ENCODE assay signal across 29 cellular contexts in the genomic region with DNA sequence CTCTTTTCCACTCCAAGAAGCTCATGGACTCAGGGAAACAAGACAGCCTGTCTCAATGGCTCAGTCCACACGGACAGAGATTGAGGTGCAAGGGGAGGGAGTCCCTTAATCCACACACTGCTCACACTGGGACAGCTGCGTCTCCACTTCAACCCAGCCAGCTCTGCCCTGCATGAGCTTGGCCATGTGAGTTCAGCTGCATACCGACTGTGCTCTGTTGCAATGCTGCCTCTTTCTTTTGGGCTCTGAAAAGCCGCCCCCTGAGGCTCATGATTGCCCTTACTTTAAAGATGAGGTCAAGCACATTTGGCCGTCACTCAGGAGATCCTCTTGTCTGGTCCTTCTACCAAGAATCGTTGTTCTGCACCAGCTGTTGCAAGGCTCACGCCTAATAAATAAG.
"Had no signal": no experiment of that assay in that cellular context is flagged by ENCODE, and none has a peak within 500 bp of the region (broad histone marks: within the 10 kb centered on the region; RNA-seq: fewer than 3 reads in every experiment).

No MANE protein-coding gene starts in this region.

- H3K27ac ChIP-seq: KMS-11, RWPE1, SJSA1 had no signal

- DNase-seq: activated CD4-positive, alpha-beta T cell treated with anti-CD3 and anti-CD28 coated beads for 48 hours; activated CD4-positive, alpha-beta T cell treated with anti-CD3 and anti-CD28 coated beads, Interleukin-2, amount 50 U/mL, for 4 hours; activated CD4-positive, CD25-positive, alpha-beta regulatory T cell treated with anti-CD3 and anti-CD28 coated beads, Interleukin-2, amount 50 U/mL, for 72 hours; activated CD8-positive, alpha-beta memory T cell treated with anti-CD3 and anti-CD28 coated beads, Interleukin-2, amount 10 ng/mL, durations not matched to agents 7 days and 5 days; activated gamma-delta T cell; activated naive CD4-positive, alpha-beta T cell treated with anti-CD3 and anti-CD28 coated beads for 36 hours; activated T-cell treated with anti-CD3 and anti-CD28 coated beads, Interleukin-2, amount 50 U/mL, for 24 hours; amygdala; NCI-H1092; NCI-H1930; NCI-H2171; NCI-H345; NCI-H510A treated with DMSO at 0.1 percent for 48 hours; NCI-H774; NK-92 treated with Interleukin-12 subunit alpha and Interleukin-12 subunit beta, amount 100 ng/mL, for 24 hours; OCI-M1; Right ventricle myocardium superior; SW 1271 had no signal

- H3K9ac ChIP-seq: KMS-11 had no signal

- H3K4me1 ChIP-seq: SJSA1 had no signal

- H3K36me3 Mint-ChIP-seq: activated CD8-positive, alpha-beta memory T cell treated with anti-CD3 and anti-CD28 coated beads, Interleukin-2, amount 10 ng/mL, durations not matched to agents 7 days and 5 days; activated naive CD8-positive, alpha-beta T cell; brain had no signal

- H3K9me3 ChIP-seq: SJSA1 had no signal

- H3K27ac Mint-ChIP-seq: activated CD8-positive, alpha-beta memory T cell treated with anti-CD3 and anti-CD28 coated beads, Interleukin-2, amount 10 ng/mL, durations not matched to agents 7 days and 5 days; activated naive CD4-positive, alpha-beta T cell treated with anti-CD3 and anti-CD28 coated beads for 36 hours; activated naive CD8-positive, alpha-beta T cell; activated T-cell treated with anti-CD3 and anti-CD28 coated beads, Interleukin-2, amount 50 U/mL, for 24 hours; activated T-helper 1 cell treated with anti-CD3 and anti-CD28 coated beads, Interleukin-12 subunit alpha, Interleukin-12 subunit beta, Interleukin-2, Interleukin-4 antibody, amounts not matched to agents 30 ng/mL and 10 ng/mL and 1 ng/mL, durations not matched to agents 14 hours and 24 hours and 36 hours; T-helper 2 cell treated with Interferon-gamma antibody and Interleukin-4, amounts not matched to agents 5 μg/mL and 100 μg/mL, for 36 hours; WTC11 had no signal

- H3K9me3 Mint-ChIP-seq: activated T-helper 1 cell treated with anti-CD3 and anti-CD28 coated beads, Interleukin-12 subunit alpha, Interleukin-12 subunit beta, Interleukin-2, Interleukin-4 antibody, amounts not matched to agents 30 ng/mL and 10 ng/mL and 1 ng/mL, durations not matched to agents 14 hours and 24 hours and 36 hours; central memory CD8-positive, alpha-beta T cell; T-helper 2 cell treated with Interferon-gamma antibody and Interleukin-4, amounts not matched to agents 5 μg/mL and 100 μg/mL, for 36 hours had no signal

- H3K4me3 ChIP-seq: SJSA1 had no signal

- H3K4me1 Mint-ChIP-seq: activated CD8-positive, alpha-beta memory T cell treated with anti-CD3 and anti-CD28 coated beads, Interleukin-2, amount 10 ng/mL, durations not matched to agents 7 days and 5 days; central memory CD8-positive, alpha-beta T cell had no signal

- H3K36me3 ChIP-seq: SJSA1 had no signal

- H3K27me3 Mint-ChIP-seq: activated CD8-positive, alpha-beta memory T cell treated with anti-CD3 and anti-CD28 coated beads, Interleukin-2, amount 10 ng/mL, durations not matched to agents 7 days and 5 days had no signal

- H3K4me3 Mint-ChIP-seq: activated CD8-positive, alpha-beta memory T cell treated with anti-CD3 and anti-CD28 coated beads, Interleukin-2, amount 10 ng/mL, durations not matched to agents 7 days and 5 days; activated naive CD4-positive, alpha-beta T cell treated with anti-CD3 and anti-CD28 coated beads for 36 hours; activated naive CD8-positive, alpha-beta T cell; activated T-cell treated with anti-CD3 and anti-CD28 coated beads, Interleukin-2, amount 50 U/mL, for 24 hours; activated T-helper 1 cell treated with anti-CD3 and anti-CD28 coated beads, Interleukin-12 subunit alpha, Interleukin-12 subunit beta, Interleukin-2, Interleukin-4 antibody, amounts not matched to agents 30 ng/mL and 10 ng/mL and 1 ng/mL, durations not matched to agents 14 hours and 24 hours and 36 hours; brain; central memory CD8-positive, alpha-beta T cell; T-helper 2 cell treated with Interferon-gamma antibody and Interleukin-4, amounts not matched to agents 5 μg/mL and 100 μg/mL, for 36 hours; WTC11 had no signal

- ATAC-seq: activated CD8-positive, alpha-beta memory T cell treated with anti-CD3 and anti-CD28 coated beads, Interleukin-2, amount 10 ng/mL, durations not matched to agents 7 days and 5 days; Panc1; SK-N-SH treated with all-trans-retinoic acid at 6 μM for 48 hours; WTC11 had no signal
